1 cellular context compared by ENCODE assay signal in the genomic region with DNA sequence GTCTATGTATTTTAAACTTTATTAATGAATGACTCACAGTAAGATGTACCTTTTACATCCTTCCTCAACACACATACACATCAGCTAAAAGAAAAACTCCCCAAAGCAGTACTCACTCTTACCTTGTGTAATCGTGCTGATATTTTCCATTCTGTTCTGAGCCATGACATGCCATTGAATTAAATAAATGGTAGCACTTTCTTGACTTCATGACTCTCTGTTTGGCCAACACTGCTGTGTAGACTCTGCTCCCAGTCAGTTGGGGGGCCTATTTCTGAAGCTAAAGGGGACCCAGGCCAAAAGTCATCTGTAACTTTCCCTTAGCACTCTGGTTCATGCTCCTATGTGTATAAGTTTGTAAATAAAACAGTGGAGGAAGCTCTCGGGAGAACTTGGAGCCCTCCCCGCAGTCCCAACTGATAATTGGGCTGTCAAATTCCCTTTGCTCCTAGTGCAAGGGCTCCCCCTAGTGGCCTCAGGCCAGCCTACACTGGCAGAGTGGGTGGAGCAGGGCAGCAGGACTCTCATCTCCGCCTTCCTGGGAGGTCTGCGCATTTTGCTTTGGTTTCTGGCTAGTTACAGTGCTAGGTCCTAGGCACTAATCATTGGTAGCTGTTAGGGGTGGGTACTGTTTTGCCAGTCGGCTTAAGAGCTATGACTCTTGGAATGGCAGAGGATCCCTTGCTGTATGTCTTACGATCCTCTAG.
TF ChIP-seq lines count a peak whose summit lies in the region.

No MANE protein-coding gene starts in this region.

TF ChIP-seq in HepG2, 621 proteins besides CTCF, POLR2A, EP300 and RAD21 (continued from another document and continues in another):
- TF ChIP-seq, protein P1, sequence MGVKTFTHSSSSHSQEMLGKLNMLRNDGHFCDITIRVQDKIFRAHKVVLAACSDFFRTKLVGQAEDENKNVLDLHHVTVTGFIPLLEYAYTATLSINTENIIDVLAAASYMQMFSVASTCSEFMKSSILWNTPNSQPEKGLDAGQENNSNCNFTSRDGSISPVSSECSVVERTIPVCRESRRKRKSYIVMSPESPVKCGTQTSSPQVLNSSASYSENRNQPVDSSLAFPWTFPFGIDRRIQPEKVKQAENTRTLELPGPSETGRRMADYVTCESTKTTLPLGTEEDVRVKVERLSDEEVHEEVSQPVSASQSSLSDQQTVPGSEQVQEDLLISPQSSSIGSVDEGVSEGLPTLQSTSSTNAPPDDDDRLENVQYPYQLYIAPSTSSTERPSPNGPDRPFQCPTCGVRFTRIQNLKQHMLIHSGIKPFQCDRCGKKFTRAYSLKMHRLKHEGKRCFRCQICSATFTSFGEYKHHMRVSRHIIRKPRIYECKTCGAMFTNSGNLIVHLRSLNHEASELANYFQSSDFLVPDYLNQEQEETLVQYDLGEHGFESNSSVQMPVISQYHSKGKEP (CRISPR knock-in tag; IDR thresholded peaks at IDR 0.05) = no peak
- TF ChIP-seq SCMH1 (CRISPR knock-in tag; IDR thresholded peaks at IDR 0.05; ENCODE audit: borderline replicate concordance) (no peak), ZNF841 (CRISPR knock-in tag; IDR thresholded peaks at IDR 0.05; ENCODE audit: borderline replicate concordance) (no peak), HIC2 (CRISPR knock-in tag; IDR thresholded peaks at IDR 0.05; ENCODE audit: low read depth) (no peak), SNAPC2 (CRISPR knock-in tag; IDR thresholded peaks at IDR 0.05) (0 out of 2 replicates have a peak, but pooled peaks have one; percentile 19), ZNF331 (CRISPR knock-in tag; IDR thresholded peaks at IDR 0.05) (no peak), SAFB2 (CRISPR knock-in tag; IDR thresholded peaks at IDR 0.05; ENCODE audit: borderline replicate concordance, low read depth) (no peak), MBD4 (IDR thresholded peaks at IDR 0.05; ENCODE audit: borderline replicate concordance, low read length) (no peak), U2AF2 (IDR thresholded peaks at IDR 0.05; ENCODE audit: low read depth, low read length) (no peak), SATB2 (CRISPR knock-in tag; IDR thresholded peaks at IDR 0.05) (no peak), HOXA5 (CRISPR knock-in tag; IDR thresholded peaks at IDR 0.05) (no peak), ZNF136 (CRISPR knock-in tag; IDR thresholded peaks at IDR 0.05; ENCODE audit: low read depth) (no peak), CEBPB (IDR thresholded peaks at IDR 0.05; ENCODE audit: borderline replicate concordance, low read depth, low read length) (no peak), CHD4 (IDR thresholded peaks at IDR 0.05; ENCODE audit: borderline replicate concordance, low read length) (0 out of 2 replicates have a peak, but pooled peaks have one; percentile 61), RFXANK (CRISPR knock-in tag; IDR thresholded peaks at IDR 0.05) (no peak), ATM (IDR thresholded peaks at IDR 0.05; ENCODE audit: borderline replicate concordance) (no peak), DBP (CRISPR knock-in tag; IDR thresholded peaks at IDR 0.05; ENCODE audit: not compliant biosample characterization) (no peak), NFIC (IDR thresholded peaks at IDR 0.05; ENCODE audit: low read length) (no peak), MED1 (CRISPR knock-in tag; IDR thresholded peaks at IDR 0.05) (no peak), ZNF570 (CRISPR knock-in tag; IDR thresholded peaks at IDR 0.05; ENCODE audit: borderline replicate concordance) (no peak), ZFP37 (CRISPR knock-in tag; IDR thresholded peaks at IDR 0.05; ENCODE audit: borderline replicate concordance) (no peak), REXO4 (CRISPR knock-in tag; IDR thresholded peaks at IDR 0.05; ENCODE audit: borderline replicate concordance) (no peak), ERF (CRISPR knock-in tag; IDR thresholded peaks at IDR 0.05) (no peak), SMAD3 (CRISPR knock-in tag; IDR thresholded peaks at IDR 0.05) (no peak), TSC22D2 (CRISPR knock-in tag; IDR thresholded peaks at IDR 0.05; ENCODE audit: borderline replicate concordance) (no peak), DRAP1 (CRISPR knock-in tag; IDR thresholded peaks at IDR 0.05) (0 out of 2 replicates have a peak, but pooled peaks have one; percentile 47), SETDB1 (CRISPR knock-in tag; IDR thresholded peaks at IDR 0.05; ENCODE audit: borderline replicate concordance) (no peak), ZNF234 (CRISPR knock-in tag; conservative IDR thresholded peaks at IDR 0.05) (no peak), TBX2 (CRISPR knock-in tag; IDR thresholded peaks at IDR 0.05; ENCODE audit: borderline replicate concordance) (peak; percentile 60), ZNF672 (CRISPR knock-in tag; IDR thresholded peaks at IDR 0.05) (no peak), CHCHD3 (CRISPR knock-in tag; IDR thresholded peaks at IDR 0.05) (no peak), ZNF260 (CRISPR knock-in tag; IDR thresholded peaks at IDR 0.05; ENCODE audit: borderline replicate concordance, low read depth) (no peak), KDM2A (CRISPR knock-in tag; IDR thresholded peaks at IDR 0.05; ENCODE audit: borderline replicate concordance, low read depth) (peak; percentile 22; the same call in 1 of the 2 replicates), FOSL1 (CRISPR knock-in tag; IDR thresholded peaks at IDR 0.05; ENCODE audit: borderline replicate concordance) (no peak), ZBTB7B (CRISPR knock-in tag; IDR thresholded peaks at IDR 0.05) (no peak; the same call in 1 of the 2 replicates), HMGA1 (CRISPR knock-in tag; conservative IDR thresholded peaks at IDR 0.05) (no peak), ZBTB34 (CRISPR knock-in tag; IDR thresholded peaks at IDR 0.05) (no peak), PITX1 (CRISPR knock-in tag; IDR thresholded peaks at IDR 0.05) (peak; percentile 29; the same call in 1 of the 2 replicates), ZNF816 (CRISPR knock-in tag; IDR thresholded peaks at IDR 0.05; ENCODE audit: borderline replicate concordance) (no peak), ZNF746 (CRISPR knock-in tag; IDR thresholded peaks at IDR 0.05) (no peak), ZNF776 (CRISPR knock-in tag; IDR thresholded peaks at IDR 0.05) (no peak), TOPORS (CRISPR knock-in tag; IDR thresholded peaks at IDR 0.05) (no peak), ZC3H13 (CRISPR knock-in tag; IDR thresholded peaks at IDR 0.05) (no peak), JUNB (CRISPR knock-in tag; IDR thresholded peaks at IDR 0.05; ENCODE audit: borderline replicate concordance) (no peak), TEF (CRISPR knock-in tag; IDR thresholded peaks at IDR 0.05) (no peak), MBNL3 (CRISPR knock-in tag; conservative IDR thresholded peaks at IDR 0.05) (no peak)
- TF ChIP-seq, protein P2, sequence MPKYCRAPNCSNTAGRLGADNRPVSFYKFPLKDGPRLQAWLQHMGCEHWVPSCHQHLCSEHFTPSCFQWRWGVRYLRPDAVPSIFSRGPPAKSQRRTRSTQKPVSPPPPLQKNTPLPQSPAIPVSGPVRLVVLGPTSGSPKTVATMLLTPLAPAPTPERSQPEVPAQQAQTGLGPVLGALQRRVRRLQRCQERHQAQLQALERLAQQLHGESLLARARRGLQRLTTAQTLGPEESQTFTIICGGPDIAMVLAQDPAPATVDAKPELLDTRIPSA (CRISPR knock-in tag; IDR thresholded peaks at IDR 0.05; ENCODE audit: borderline replicate concordance) = no peak
- TF ChIP-seq, protein P3, sequence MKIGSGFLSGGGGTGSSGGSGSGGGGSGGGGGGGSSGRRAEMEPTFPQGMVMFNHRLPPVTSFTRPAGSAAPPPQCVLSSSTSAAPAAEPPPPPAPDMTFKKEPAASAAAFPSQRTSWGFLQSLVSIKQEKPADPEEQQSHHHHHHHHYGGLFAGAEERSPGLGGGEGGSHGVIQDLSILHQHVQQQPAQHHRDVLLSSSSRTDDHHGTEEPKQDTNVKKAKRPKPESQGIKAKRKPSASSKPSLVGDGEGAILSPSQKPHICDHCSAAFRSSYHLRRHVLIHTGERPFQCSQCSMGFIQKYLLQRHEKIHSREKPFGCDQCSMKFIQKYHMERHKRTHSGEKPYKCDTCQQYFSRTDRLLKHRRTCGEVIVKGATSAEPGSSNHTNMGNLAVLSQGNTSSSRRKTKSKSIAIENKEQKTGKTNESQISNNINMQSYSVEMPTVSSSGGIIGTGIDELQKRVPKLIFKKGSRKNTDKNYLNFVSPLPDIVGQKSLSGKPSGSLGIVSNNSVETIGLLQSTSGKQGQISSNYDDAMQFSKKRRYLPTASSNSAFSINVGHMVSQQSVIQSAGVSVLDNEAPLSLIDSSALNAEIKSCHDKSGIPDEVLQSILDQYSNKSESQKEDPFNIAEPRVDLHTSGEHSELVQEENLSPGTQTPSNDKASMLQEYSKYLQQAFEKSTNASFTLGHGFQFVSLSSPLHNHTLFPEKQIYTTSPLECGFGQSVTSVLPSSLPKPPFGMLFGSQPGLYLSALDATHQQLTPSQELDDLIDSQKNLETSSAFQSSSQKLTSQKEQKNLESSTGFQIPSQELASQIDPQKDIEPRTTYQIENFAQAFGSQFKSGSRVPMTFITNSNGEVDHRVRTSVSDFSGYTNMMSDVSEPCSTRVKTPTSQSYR (CRISPR knock-in tag; IDR thresholded peaks at IDR 0.05; ENCODE audit: borderline replicate concordance) = no peak
- TF ChIP-seq, protein P4, sequence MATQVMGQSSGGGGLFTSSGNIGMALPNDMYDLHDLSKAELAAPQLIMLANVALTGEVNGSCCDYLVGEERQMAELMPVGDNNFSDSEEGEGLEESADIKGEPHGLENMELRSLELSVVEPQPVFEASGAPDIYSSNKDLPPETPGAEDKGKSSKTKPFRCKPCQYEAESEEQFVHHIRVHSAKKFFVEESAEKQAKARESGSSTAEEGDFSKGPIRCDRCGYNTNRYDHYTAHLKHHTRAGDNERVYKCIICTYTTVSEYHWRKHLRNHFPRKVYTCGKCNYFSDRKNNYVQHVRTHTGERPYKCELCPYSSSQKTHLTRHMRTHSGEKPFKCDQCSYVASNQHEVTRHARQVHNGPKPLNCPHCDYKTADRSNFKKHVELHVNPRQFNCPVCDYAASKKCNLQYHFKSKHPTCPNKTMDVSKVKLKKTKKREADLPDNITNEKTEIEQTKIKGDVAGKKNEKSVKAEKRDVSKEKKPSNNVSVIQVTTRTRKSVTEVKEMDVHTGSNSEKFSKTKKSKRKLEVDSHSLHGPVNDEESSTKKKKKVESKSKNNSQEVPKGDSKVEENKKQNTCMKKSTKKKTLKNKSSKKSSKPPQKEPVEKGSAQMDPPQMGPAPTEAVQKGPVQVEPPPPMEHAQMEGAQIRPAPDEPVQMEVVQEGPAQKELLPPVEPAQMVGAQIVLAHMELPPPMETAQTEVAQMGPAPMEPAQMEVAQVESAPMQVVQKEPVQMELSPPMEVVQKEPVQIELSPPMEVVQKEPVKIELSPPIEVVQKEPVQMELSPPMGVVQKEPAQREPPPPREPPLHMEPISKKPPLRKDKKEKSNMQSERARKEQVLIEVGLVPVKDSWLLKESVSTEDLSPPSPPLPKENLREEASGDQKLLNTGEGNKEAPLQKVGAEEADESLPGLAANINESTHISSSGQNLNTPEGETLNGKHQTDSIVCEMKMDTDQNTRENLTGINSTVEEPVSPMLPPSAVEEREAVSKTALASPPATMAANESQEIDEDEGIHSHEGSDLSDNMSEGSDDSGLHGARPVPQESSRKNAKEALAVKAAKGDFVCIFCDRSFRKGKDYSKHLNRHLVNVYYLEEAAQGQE (IDR thresholded peaks at IDR 0.05; ENCODE audit: borderline replicate concordance in 1 of 2, low read depth in 1 of 2, low read length in 2 of 2) = no peak
